Comparison of ENCODE assay signal across 20 cellular contexts in the genomic region with DNA sequence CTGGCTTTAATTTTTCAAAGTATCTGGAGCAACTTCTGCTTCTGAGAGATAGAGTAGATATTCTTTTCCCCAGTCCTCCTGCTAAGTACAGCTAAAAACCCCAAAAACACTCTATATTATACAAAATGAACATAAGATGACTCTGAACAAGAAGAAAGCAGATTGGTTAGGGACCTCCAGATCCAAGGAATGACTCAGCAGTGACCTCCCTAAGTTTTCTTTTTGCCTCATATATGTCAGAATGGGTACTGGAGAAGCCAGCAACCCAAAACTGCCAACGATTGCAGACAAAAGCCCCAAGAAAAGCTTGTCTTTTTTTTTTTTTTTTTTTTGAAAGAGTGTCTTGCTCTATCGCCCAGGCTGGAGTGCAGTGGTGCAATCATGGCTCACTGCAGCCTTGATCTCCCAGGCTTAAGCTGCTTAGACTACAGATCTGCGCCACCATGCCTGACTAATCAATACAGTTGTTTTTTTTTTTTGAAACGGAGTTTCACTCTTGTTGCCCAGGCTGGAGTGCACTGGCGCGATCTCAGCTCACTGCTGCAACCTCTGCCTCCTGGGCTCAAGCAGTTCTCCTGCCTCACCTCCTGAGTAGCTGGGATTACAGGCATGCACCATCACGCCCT. TPM values are rescaled to one million over a fixed set of nuclear protein-coding genes. Genes with fewer than 3 reads are reported as not detected.
A peak's percentile ranks its signal among the peaks of the same experiment; 100 is the strongest.
DNase-seq lines count a peak whose midpoint lies in the region; TF ChIP-seq lines count a peak whose summit lies in the region.
"Had no signal": no experiment of that assay in that cellular context is flagged by ENCODE, and none has a peak within 500 bp of the region (broad histone marks: within the 10 kb centered on the region; RNA-seq: fewer than 3 reads in every experiment).

No MANE protein-coding gene starts in this region.

- 0 out of 2 replicates have a peak, but pooled peaks cover 9% of the 10 kb centered on the region for H3K36me3 ChIP-seq in BLaER1
- no peaks in the 10 kb centered on the region for H3K36me3 ChIP-seq in osteoblast (ENCODE audit: insufficient read depth, low read length)
- peaks cover 0 to 2% of the 10 kb centered on the region in 2 experiments for H3K36me3 ChIP-seq in trophoblast cell (ENCODE audit: control insufficient read depth in 1 of 2, insufficient read depth in 2 of 2, low read length in 2 of 2)
- H3K36me3 ChIP-seq: breast epithelium, SJCRH30 had no signal

- H3K4ac ChIP-seq in trophoblast cell (ENCODE audit: low read depth, low read length) = no peak overlapping the region

- H3K4me1 ChIP-seq in BLaER1 = peaks cover 84% of the 10 kb centered on the region
- H3K4me1 ChIP-seq in osteoblast (ENCODE audit: insufficient read depth, low read length) = peaks cover 15% of the 10 kb centered on the region
- H3K4me1 ChIP-seq in trophoblast cell (ENCODE audit: control insufficient read depth in 1 of 2, insufficient read depth in 2 of 2, low read length in 2 of 2) = peaks cover 13 to 14% of the 10 kb centered on the region in 2 experiments
- H3K4me1 ChIP-seq: breast epithelium, SJCRH30, tibial nerve had no signal

- H3K27ac ChIP-seq in BLaER1 = peak overlapping the region; percentile 76
- peak overlapping the region; percentile 90 for H3K27ac ChIP-seq in osteoblast (ENCODE audit: low read depth, low read length)
- no peak overlapping the region for H3K27ac ChIP-seq in trophoblast cell (ENCODE audit: low read depth, low read length)
- H3K27ac ChIP-seq: epithelial cell of prostate, KMS-11, SJCRH30 had no signal

- H3K18ac ChIP-seq in trophoblast cell (ENCODE audit: low read length) = no peak overlapping the region

- no peak overlapping the region for H3K23ac ChIP-seq in trophoblast cell (ENCODE audit: low read length)

- peak; percentile 10 for DNase-seq in NCI-H82 treated with DMSO at 0.1 percent for 48 hours (lab: John Stamatoyannopoulos, UW; ENCODE audit: unreplicated experiment)
- DNase-seq in fibroblast of gingiva (ENCODE audit: low read depth) = peak; percentile 40
- DNase-seq in osteoblast (ENCODE audit: insufficient read length, low spot score, missing footprints) = no peak
- DNase-seq in activated CD4-positive, alpha-beta T cell treated with anti-CD3 and anti-CD28 coated beads, Interleukin-2, amount 50 U/mL, for 48 hours = no peak
- no peak for DNase-seq in NK-92 treated with Interleukin-12 subunit alpha and Interleukin-12 subunit beta, amount 100 ng/mL, for 24 hours (lab: John Stamatoyannopoulos, UW)
- no peak for DNase-seq in NCI-H2171 (lab: John Stamatoyannopoulos, UW)
- no peak for DNase-seq in trophoblast cell
- DNase-seq: dermis blood vessel endothelial cell, HCEC 1CT, NCI-H1092, NCI-H2081, NCI-H524 treated with DMSO at 0.1 percent for 48 hours, PC-3, SJCRH30, T-helper 17 cell had no signal

- H3K4me2 ChIP-seq in BLaER1 (peak overlapping the region; percentile 89), osteoblast (ENCODE audit: insufficient read depth, low read length) (no peak overlapping the region), trophoblast cell (ENCODE audit: low read length) (no peak overlapping the region)
- H3K4me2 ChIP-seq: KMS-11 had no signal

- no peak overlapping the region for H2BK120ac ChIP-seq in trophoblast cell (ENCODE audit: insufficient read depth, low read length, poor library complexity)

- H3K27me3 ChIP-seq in BLaER1 (no peaks in the 10 kb centered on the region), osteoblast (ENCODE audit: insufficient read depth, low read length) (no peaks in the 10 kb centered on the region), trophoblast cell (ENCODE audit: insufficient read depth, low read length) (no peaks in the 10 kb centered on the region)
- H3K27me3 ChIP-seq: breast epithelium, SJCRH30, tibial nerve had no signal

- no peak overlapping the region for H3K14ac ChIP-seq in trophoblast cell (ENCODE audit: low read length)

- H3K9me3 ChIP-seq in BLaER1 (no peaks in the 10 kb centered on the region), osteoblast (ENCODE audit: low read depth, low read length) (no peaks in the 10 kb centered on the region), trophoblast cell (ENCODE audit: insufficient read depth, low read depth, low read length) (no peaks in the 10 kb centered on the region)
- H3K9me3 ChIP-seq: breast epithelium, SJCRH30, tibial nerve had no signal

- H2AFZ ChIP-seq in osteoblast (ENCODE audit: low read length) (no peak overlapping the region), trophoblast cell (ENCODE audit: insufficient read depth, low read length, poor library complexity) (no peak overlapping the region)

- no peak overlapping the region for H2AK5ac ChIP-seq in trophoblast cell (ENCODE audit: low read length)

- no peak overlapping the region for H2BK12ac ChIP-seq in trophoblast cell (ENCODE audit: low read length)

- no peak overlapping the region for H4K12ac ChIP-seq in trophoblast cell (ENCODE audit: low read depth, low read length)

- H3K4me3 ChIP-seq in BLaER1 (no peak overlapping the region), osteoblast (ENCODE audit: insufficient read depth, low read length) (no peak overlapping the region), trophoblast cell (ENCODE audit: low read depth, low read length) (no peak overlapping the region)
- H3K4me3 ChIP-seq: breast epithelium, SJCRH30, tibial nerve had no signal

- H4K20me1 ChIP-seq in BLaER1 (no peaks in the 10 kb centered on the region), osteoblast (ENCODE audit: insufficient read depth, low read length) (no peaks in the 10 kb centered on the region)

- no peak overlapping the region for H4K91ac ChIP-seq in trophoblast cell (ENCODE audit: low read depth, low read length)

- WGBS in trophoblast cell (ENCODE audit: extremely low coverage, insufficient coverage, insufficient read length) = no CpG with 5 or more reads among the region's 7 CpGs

- no peaks in the 10 kb centered on the region for H3K79me2 ChIP-seq in osteoblast (ENCODE audit: insufficient read depth, low read length)
- H3K79me2 ChIP-seq in trophoblast cell (ENCODE audit: control insufficient read depth, insufficient read depth, low read length, poor library complexity) = no peaks in the 10 kb centered on the region

- no peak overlapping the region for H2BK5ac ChIP-seq in trophoblast cell (ENCODE audit: low read depth, low read length, poor library complexity)

- TF ChIP-seq CTCF in osteoblast (IDR thresholded peaks at IDR 0.05; ENCODE audit: extremely low read depth, low read depth, low read length) = no peak

- H4K8ac ChIP-seq in trophoblast cell (ENCODE audit: low read depth, low read length) = no peak overlapping the region

- peaks cover 2% of the 10 kb centered on the region for H3K79me1 ChIP-seq in trophoblast cell (ENCODE audit: low read length)

- H3K9ac ChIP-seq in BLaER1 (peak overlapping the region; percentile 52; the same call in 1 of the 2 replicates), trophoblast cell (ENCODE audit: low read length) (no peak overlapping the region)
- H3K9ac ChIP-seq: KMS-11 had no signal

RNA-seq across cellular contexts. Expression of a gene that starts 22.7 kb away (rescaled TPM):
- total RNA-seq in osteoblast = 240 and 243 TPM in 2 replicates
- polyA plus RNA-seq in trophoblast cell (2013) = 502 and 551 TPM in 2 replicates

RNA-seq across cellular contexts. Expression of a gene that starts 57.8 kb away (rescaled TPM):
- total RNA-seq in osteoblast = 35.1 and 42.1 TPM in 2 replicates
- polyA plus RNA-seq in trophoblast cell (2013) = 78.0 and 79.2 TPM in 2 replicates

Comparison
In these comparisons a context has a peak if more than half of its experiments do, and no peak if none do; other contexts are left out.
1. DNase-seq: peak in NCI-H82 treated with DMSO at 0.1 percent for 48 hours (single experiment) and fibroblast of gingiva (single experiment); none in osteoblast (single experiment), activated CD4-positive, alpha-beta T cell treated with anti-CD3 and anti-CD28 coated beads, Interleukin-2, amount 50 U/mL, for 48 hours (0 of 2), NK-92 treated with Interleukin-12 subunit alpha and Interleukin-12 subunit beta, amount 100 ng/mL, for 24 hours (single experiment), NCI-H2171 (single experiment) and trophoblast cell (0 of 2).